8 cellular contexts compared by ENCODE assay signal in the genomic region with DNA sequence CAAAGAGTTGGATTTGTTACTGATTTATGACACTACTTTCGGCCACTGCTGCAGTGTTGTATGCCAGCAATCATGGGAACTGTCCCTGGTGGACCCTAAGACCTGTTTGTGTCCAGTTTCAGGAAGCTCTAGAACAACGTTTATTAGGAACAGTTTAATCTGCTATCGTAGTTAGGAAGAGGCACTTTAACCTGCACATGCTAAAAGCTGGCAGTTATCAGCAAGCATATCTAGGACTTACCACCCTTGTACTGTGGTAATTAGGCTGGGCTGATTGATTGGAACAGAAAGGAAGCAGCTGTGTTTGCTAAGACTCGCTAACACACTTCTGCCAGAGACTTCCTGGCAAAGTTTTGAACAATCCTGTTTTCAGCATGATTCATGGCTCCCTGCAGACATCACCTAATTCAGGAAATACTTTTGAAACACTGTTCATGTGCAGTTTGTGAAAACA. TPM values are rescaled to one million over a fixed set of nuclear protein-coding genes. Genes with fewer than 3 reads are reported as not detected.
DNase-seq lines count a peak whose midpoint lies in the region; ATAC-seq and TF ChIP-seq lines count a peak whose summit lies in the region.
"Not testable (repeated sequence)": the region's sequence is repeated elsewhere in the genome, so short reads cannot be mapped to it uniquely, and the experiment has no call there.

No MANE protein-coding gene starts in this region.

- H3K4me1 Mint-ChIP-seq in activated CD4-positive, alpha-beta T cell treated with anti-CD3 and anti-CD28 coated beads for 36 hours = not testable (repeated sequence)
- H3K4me1 Mint-ChIP-seq in nephron = peaks cover 14% of the 10 kb centered on the region

- CTCF ChIA-PET in activated CD4-positive, alpha-beta T cell treated with anti-CD3 and anti-CD28 coated beads for 36 hours (lab: Charles Lee) = not testable (repeated sequence)

- intact Hi-C loops in activated CD4-positive, alpha-beta T cell treated with anti-CD3 and anti-CD28 coated beads for 36 hours (cut with DNase I, micrococcal nuclease); colonic mucosa (cut with DNase I); left cardiac atrium (cut with DNase I); transverse colon (cut with DNase I; ENCODE audit: low total_unique reads): not testable (repeated sequence)

- POLR2A ChIA-PET in activated CD4-positive, alpha-beta T cell treated with anti-CD3 and anti-CD28 coated beads for 36 hours (lab: Charles Lee) = not testable (repeated sequence)

- not testable (repeated sequence) for H3K27me3 ChIP-seq in colonic mucosa, transverse colon

- peak overlapping the region; percentile 25 for H3K27ac ChIP-seq in colonic mucosa
- peak overlapping the region; percentile 5 to 61 (median 35) for H3K27ac ChIP-seq in transverse colon

- not testable (repeated sequence) for H3K4me1 ChIP-seq in colonic mucosa
- H3K4me1 ChIP-seq in transverse colon = peaks cover 0 to 13% (median 6%) of the 10 kb centered on the region in 4 donors

- not testable (repeated sequence) for H3K27me3 Mint-ChIP-seq in activated CD4-positive, alpha-beta T cell treated with anti-CD3 and anti-CD28 coated beads for 36 hours; nephron (ENCODE audit: low read depth)

- TF ChIP-seq CTCF in LNCaP clone FGC (IDR thresholded peaks at IDR 0.05; ENCODE audit: control insufficient read depth, extremely low read depth, insufficient read depth); colonic mucosa (IDR thresholded peaks at IDR 0.05); nephron (IDR thresholded peaks at IDR 0.05; ENCODE audit: unreplicated experiment in 3 of 3); transverse colon (IDR thresholded peaks at IDR 0.05): not testable (repeated sequence)

- H3K4me3 ChIP-seq in LNCaP clone FGC (ENCODE audit: low read depth, low read length); colonic mucosa; transverse colon: not testable (repeated sequence)

- H3K4me3 Mint-ChIP-seq in activated CD4-positive, alpha-beta T cell treated with anti-CD3 and anti-CD28 coated beads for 36 hours; nephron: not testable (repeated sequence)

- in situ Hi-C loops in transverse colon (cut with MboI; ENCODE audit: low pct_ligation_motif_present in 1 of 4, low pct_unique_long_range_greater_than_20kb in 1 of 4, low sequenced_read_pairs in 3 of 4) = not testable (repeated sequence)

- peaks cover 11% of the 10 kb centered on the region for H3K36me3 Mint-ChIP-seq in activated CD4-positive, alpha-beta T cell treated with anti-CD3 and anti-CD28 coated beads for 36 hours (ENCODE audit: low read depth)
- H3K36me3 Mint-ChIP-seq in nephron (ENCODE audit: low read depth) = peaks cover 33% of the 10 kb centered on the region

- WGBS in transverse colon (ENCODE audit: low coverage in 1 of 2), 2 donors = 31% methylated on average over 3 to 4 of the region's 4 CpGs

- peak; percentile 78 for DNase-seq in DMS153 treated with DMSO at 0.1 percent for 48 hours (lab: John Stamatoyannopoulos, UW; ENCODE audit: unreplicated experiment)
- DNase-seq in LNCaP clone FGC (ENCODE audit: low read depth) = peak; percentile 54
- DNase-seq in NCI-H510A treated with DMSO at 0.1 percent for 48 hours (lab: John Stamatoyannopoulos, UW) = peak; percentile 70
- not testable (repeated sequence) for DNase-seq in activated CD4-positive, alpha-beta T cell treated with anti-CD3 and anti-CD28 coated beads for 36 hours; colonic mucosa; left cardiac atrium; transverse colon

- not testable (repeated sequence) for H3K36me3 ChIP-seq in colonic mucosa
- peaks cover 0 to 11% (median under 1%) of the 10 kb centered on the region in 4 donors for H3K36me3 ChIP-seq in transverse colon

- TF ChIP-seq POLR2A in transverse colon (IDR thresholded peaks at IDR 0.05) = not testable (repeated sequence)

- TF ChIP-seq EP300 in transverse colon (IDR thresholded peaks at IDR 0.05; ENCODE audit: low read depth) = not testable (repeated sequence)

- not testable (repeated sequence) for H3K9me3 ChIP-seq in colonic mucosa, transverse colon

- not testable (repeated sequence) for H3K9ac ChIP-seq in colonic mucosa (ENCODE audit: low read depth in 2 of 2, low read length in 2 of 2)

- ATAC-seq in activated CD4-positive, alpha-beta T cell treated with anti-CD3 and anti-CD28 coated beads for 36 hours = peak; percentile 57
- ATAC-seq in left cardiac atrium = peak; percentile 86 to 89

- not testable (repeated sequence) for H3K27ac Mint-ChIP-seq in activated CD4-positive, alpha-beta T cell treated with anti-CD3 and anti-CD28 coated beads for 36 hours
- peak overlapping the region; percentile 13 to 63 (median 35) for H3K27ac Mint-ChIP-seq in nephron

- not testable (repeated sequence) for H3K9me3 Mint-ChIP-seq in activated CD4-positive, alpha-beta T cell treated with anti-CD3 and anti-CD28 coated beads for 36 hours (ENCODE audit: low read depth); nephron

RNA-seq across cellular contexts. Expression of gene RANBP2, which starts 41.1 kb away (rescaled TPM):
- total RNA-seq in activated CD4-positive, alpha-beta T cell treated with anti-CD3 and anti-CD28 coated beads for 36 hours = 10 to 100 TPM; 68.1 to 77.1 TPM
- total RNA-seq in colonic mucosa (10 to 100 TPM; 62.1 to 72.0 TPM), left cardiac atrium (10 to 100 TPM; 51.4 to 64.8 TPM), transverse colon (10 to 100 TPM; 24.7 to 64.5 (median 52.5) TPM)
